ENCODE assay signal across 11 cellular contexts in genomic region chr22:37218771-37219411, GRCh38. TPM values are rescaled to one million over a fixed set of nuclear protein-coding genes. Genes with fewer than 3 reads are reported as not detected.
DNase-seq lines count a peak whose midpoint lies in the region; ATAC-seq and TF ChIP-seq lines count a peak whose summit lies in the region.
"Had no signal": no experiment of that assay in that cellular context is flagged by ENCODE, and none has a peak within 500 bp of the region (broad histone marks: within the 10 kb centered on the region; RNA-seq: fewer than 3 reads in every experiment).

No MANE protein-coding gene starts in this region.

- H3K4me1 Mint-ChIP-seq in activated T-cell treated with anti-CD3 and anti-CD28 coated beads, Interleukin-2, amount 50 U/mL, for 72 hours (ENCODE audit: low read depth), result peaks cover 80% of the 10 kb centered on the region
- H3K4me1 Mint-ChIP-seq in stimulated activated effector memory CD8-positive, alpha-beta T cell treated with anti-CD3 and anti-CD28 coated beads, Interleukin-12 subunit alpha, Interleukin-12 subunit beta, amount 100 ng/mL, for 72 hours, result peaks cover 62% of the 10 kb centered on the region
- peaks cover 26% of the 10 kb centered on the region for H3K4me1 Mint-ChIP-seq in glutamatergic neuron (ENCODE audit: low read depth, unreplicated experiment)

- H3K9me3 Mint-ChIP-seq in activated T-cell treated with anti-CD3 and anti-CD28 coated beads, Interleukin-2, amount 50 U/mL, for 72 hours, result peaks cover 0 to 9% of the 10 kb centered on the region in 2 donors
- peaks cover 10% of the 10 kb centered on the region for H3K9me3 Mint-ChIP-seq in stimulated activated effector memory CD8-positive, alpha-beta T cell treated with anti-CD3 and anti-CD28 coated beads, Interleukin-12 subunit alpha, Interleukin-12 subunit beta, amount 100 ng/mL, for 72 hours
- H3K9me3 Mint-ChIP-seq in glutamatergic neuron (ENCODE audit: unreplicated experiment), result peaks cover 3% of the 10 kb centered on the region

- no peak for TF ChIP-seq CTCF in glutamatergic neuron (IDR thresholded peaks at IDR 0.05; ENCODE audit: partially characterized antibody, unreplicated experiment)

- H3K27me3 Mint-ChIP-seq in activated T-cell treated with anti-CD3 and anti-CD28 coated beads, Interleukin-2, amount 50 U/mL, for 72 hours (ENCODE audit: low read depth), result no peaks in the 10 kb centered on the region
- no peaks in the 10 kb centered on the region for H3K27me3 Mint-ChIP-seq in glutamatergic neuron (ENCODE audit: unreplicated experiment)

- peak overlapping the region; percentile 99 for H3K27ac Mint-ChIP-seq in activated T-cell treated with anti-CD3 and anti-CD28 coated beads, Interleukin-2, amount 50 U/mL, for 72 hours
- H3K27ac Mint-ChIP-seq in stimulated activated effector memory CD8-positive, alpha-beta T cell treated with anti-CD3 and anti-CD28 coated beads, Interleukin-12 subunit alpha, Interleukin-12 subunit beta, amount 100 ng/mL, for 72 hours, result peak overlapping the region; percentile 91
- H3K27ac Mint-ChIP-seq in glutamatergic neuron (ENCODE audit: unreplicated experiment), result no peak overlapping the region

- H3K27ac ChIP-seq in caudate nucleus (ENCODE audit: low read depth, low read length), result no peak overlapping the region
- H3K27ac ChIP-seq: 22Rv1, VCaP had no signal

- ATAC-seq in HG03378 (IDR thresholded peaks at IDR 0.05; ENCODE audit: unreplicated experiment), result peak; percentile 78
- peak; percentile 64 to 76 for ATAC-seq in activated T-cell treated with anti-CD3 and anti-CD28 coated beads, Interleukin-2, amount 50 U/mL, for 72 hours (replicated peaks in 1 of 2)
- peak; percentile 71 for ATAC-seq in stimulated activated effector memory CD8-positive, alpha-beta T cell treated with anti-CD3 and anti-CD28 coated beads, Interleukin-12 subunit alpha, Interleukin-12 subunit beta, amount 100 ng/mL, for 72 hours

- peaks cover 19 to 31% of the 10 kb centered on the region in 2 donors for H3K36me3 Mint-ChIP-seq in activated T-cell treated with anti-CD3 and anti-CD28 coated beads, Interleukin-2, amount 50 U/mL, for 72 hours (ENCODE audit: insufficient read depth in 2 of 2)
- H3K36me3 Mint-ChIP-seq in stimulated activated effector memory CD8-positive, alpha-beta T cell treated with anti-CD3 and anti-CD28 coated beads, Interleukin-12 subunit alpha, Interleukin-12 subunit beta, amount 100 ng/mL, for 72 hours, result peaks cover 34% of the 10 kb centered on the region
- H3K36me3 Mint-ChIP-seq in glutamatergic neuron (ENCODE audit: unreplicated experiment), result peaks cover 5% of the 10 kb centered on the region

- DNase-seq in NCI-H2171 treated with DMSO at 0.1 percent for 48 hours (lab: John Stamatoyannopoulos, UW) (peak; percentile 34), NCI-H2171 (lab: John Stamatoyannopoulos, UW) (no peak), glutamatergic neuron (no peak), caudate nucleus (lab: John Stamatoyannopoulos, UW) (no peak), RKO (ENCODE audit: low spot score) (no peak)
- peak; percentile 67 to 74 for DNase-seq in activated T-cell treated with anti-CD3 and anti-CD28 coated beads, Interleukin-2, amount 50 U/mL, for 72 hours
- no peak for DNase-seq in stimulated activated effector memory CD8-positive, alpha-beta T cell treated with anti-CD3 and anti-CD28 coated beads, Interleukin-12 subunit alpha, Interleukin-12 subunit beta, amount 100 ng/mL, for 72 hours (ENCODE audit: low spot score in 2 of 2)
- DNase-seq: left cardiac atrium had no signal

- H3K4me3 Mint-ChIP-seq in activated T-cell treated with anti-CD3 and anti-CD28 coated beads, Interleukin-2, amount 50 U/mL, for 72 hours, result peak overlapping the region; percentile 74 to 87
- peak overlapping the region; percentile 53 for H3K4me3 Mint-ChIP-seq in stimulated activated effector memory CD8-positive, alpha-beta T cell treated with anti-CD3 and anti-CD28 coated beads, Interleukin-12 subunit alpha, Interleukin-12 subunit beta, amount 100 ng/mL, for 72 hours
- no peak overlapping the region for H3K4me3 Mint-ChIP-seq in glutamatergic neuron (ENCODE audit: unreplicated experiment)

RNA-seq across cellular contexts. Expression of gene SSTR3, which starts 6.6 kb away (rescaled TPM):
- 10 to 100 TPM in 1 of 2 donors, 1 to 10 TPM in 1; 10.0 to 14.6 TPM for total RNA-seq in activated T-cell treated with anti-CD3 and anti-CD28 coated beads, Interleukin-2, amount 50 U/mL, for 72 hours
- not detected for total RNA-seq in glutamatergic neuron (ENCODE audit: unreplicated experiment)
- total RNA-seq: left cardiac atrium had no signal

RNA-seq across cellular contexts. Expression of gene RAC2, which starts 25.2 kb away (rescaled TPM):
- total RNA-seq in activated T-cell treated with anti-CD3 and anti-CD28 coated beads, Interleukin-2, amount 50 U/mL, for 72 hours, result 100 to 1,000 TPM; 620 to 681 TPM
- not detected for total RNA-seq in glutamatergic neuron (ENCODE audit: unreplicated experiment)

RNA-seq across cellular contexts. Expression of gene C1QTNF6, which starts 30.8 kb away (rescaled TPM):
- total RNA-seq in activated T-cell treated with anti-CD3 and anti-CD28 coated beads, Interleukin-2, amount 50 U/mL, for 72 hours, result 10 to 100 TPM; 22.7 to 30.0 TPM
- 3.3 TPM for total RNA-seq in glutamatergic neuron (ENCODE audit: unreplicated experiment)

Comparison
In these comparisons a context has a peak if more than half of its experiments do, and no peak if none do; other contexts are left out.
1. DNase-seq: peak in NCI-H2171 treated with DMSO at 0.1 percent for 48 hours (single experiment) and activated T-cell treated with anti-CD3 and anti-CD28 coated beads, Interleukin-2, amount 50 U/mL, for 72 hours (2 of 2); none in NCI-H2171 (single experiment), stimulated activated effector memory CD8-positive, alpha-beta T cell treated with anti-CD3 and anti-CD28 coated beads, Interleukin-12 subunit alpha, Interleukin-12 subunit beta, amount 100 ng/mL, for 72 hours (0 of 2), glutamatergic neuron (single experiment), caudate nucleus (0 of 61) and RKO (single experiment).
2. RNA of gene SSTR3, which starts 6.6 kb away (total RNA-seq): 10.0 to 14.6 TPM in activated T-cell treated with anti-CD3 and anti-CD28 coated beads, Interleukin-2, amount 50 U/mL, for 72 hours; not detected in glutamatergic neuron (single experiment); every median in the first group is over 10 times any median in the second.
3. RNA of gene RAC2, which starts 25.2 kb away (total RNA-seq): 620 to 681 TPM in activated T-cell treated with anti-CD3 and anti-CD28 coated beads, Interleukin-2, amount 50 U/mL, for 72 hours; not detected in glutamatergic neuron (single experiment); every median in the first group is over 100 times any median in the second.
4. Peak in every context shown above with its lines, with median percentiles within 50 percentile points of each other: ATAC-seq.